ENCODE assay signal across 12 cellular contexts in the genomic region with DNA sequence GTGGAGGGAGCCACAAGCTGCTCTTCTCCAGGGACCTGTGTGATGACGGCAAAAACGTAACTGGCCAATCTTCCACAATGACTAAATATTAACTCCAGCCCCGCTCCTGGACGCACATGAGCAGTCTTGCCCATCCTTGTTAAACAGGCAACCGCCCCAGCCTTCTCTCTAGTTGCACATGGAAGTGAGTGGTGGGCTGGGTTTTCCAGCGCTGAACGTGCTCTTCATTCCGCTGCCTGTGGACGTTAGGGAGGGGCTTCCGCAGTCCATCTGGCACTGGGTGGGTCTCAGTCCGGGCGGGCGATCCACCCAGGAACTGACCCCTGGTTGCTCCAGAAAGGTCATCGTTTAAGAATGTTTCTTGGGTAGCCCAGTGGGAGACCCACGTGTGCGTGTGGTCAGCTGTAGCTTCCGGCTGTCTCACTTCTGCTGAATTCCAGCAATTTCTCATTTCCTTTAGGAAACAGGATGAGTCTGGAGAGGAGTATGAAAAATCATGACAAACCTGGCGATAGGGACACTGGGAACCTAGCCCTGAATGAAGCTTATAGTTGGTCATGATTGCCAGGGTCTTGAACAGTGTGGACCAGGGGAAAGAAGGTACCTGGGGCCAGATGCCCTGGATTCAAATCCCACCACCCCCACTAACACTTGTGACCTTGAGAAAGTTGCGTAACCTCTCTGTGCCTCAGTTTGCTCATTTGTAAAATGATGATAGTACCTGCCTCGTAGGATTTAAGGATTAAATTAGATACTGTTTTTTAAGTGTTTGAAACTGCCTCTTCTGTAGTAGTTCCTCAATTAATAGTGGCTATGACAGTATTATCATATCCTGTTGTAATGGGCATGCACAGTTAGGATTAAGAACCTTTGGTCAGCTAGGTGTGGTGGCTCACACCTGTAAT.
A peak's percentile ranks its signal among the peaks of the same experiment; 100 is the strongest.
DNase-seq lines count a peak whose midpoint lies in the region; ATAC-seq and TF ChIP-seq lines count a peak whose summit lies in the region.
"Had no signal": no experiment of that assay in that cellular context is flagged by ENCODE, and none has a peak within 500 bp of the region (broad histone marks: within the 10 kb centered on the region; RNA-seq: fewer than 3 reads in every experiment).

No MANE protein-coding gene starts in this region.

- H3K27me3 ChIP-seq in GM23248 (replicated peaks; ENCODE audit: insufficient read depth) (no peaks in the 10 kb centered on the region), heart left ventricle (no peaks in the 10 kb centered on the region), skeletal muscle satellite cell (ENCODE audit: control insufficient read depth, insufficient read depth, low read length) (no peaks in the 10 kb centered on the region)
- H3K27me3 ChIP-seq: neutrophil, testis had no signal

- no peaks in the 10 kb centered on the region for H4K20me1 ChIP-seq in GM23248 (ENCODE audit: insufficient read depth)

- TF ChIP-seq CTCF in heart left ventricle (IDR thresholded peaks at IDR 0.05): no peak
- no peak for TF ChIP-seq CTCF in activated CD8-positive, alpha-beta T cell treated with anti-CD3 and anti-CD28 coated beads for 36 hours (IDR thresholded peaks at IDR 0.05)

- peak overlapping the region; percentile 48 for H3K4me2 ChIP-seq in GM23248 (ENCODE audit: unreplicated experiment)
- peak overlapping the region; percentile 43 for H3K4me2 ChIP-seq in skeletal muscle satellite cell (ENCODE audit: low read length)

- no peaks in the 10 kb centered on the region for H3K27me3 Mint-ChIP-seq in activated CD8-positive, alpha-beta T cell treated with anti-CD3 and anti-CD28 coated beads for 36 hours
- H3K27me3 Mint-ChIP-seq: effector memory CD8-positive, alpha-beta T cell had no signal

- H3K4me1 ChIP-seq in GM23248 (ENCODE audit: insufficient read depth) (peaks cover 46% of the 10 kb centered on the region), heart left ventricle (peaks cover 0 to 44% (median 30%) of the 10 kb centered on the region in 12 donors), skeletal muscle satellite cell (ENCODE audit: control insufficient read depth, insufficient read depth, low read length) (peaks cover 54% of the 10 kb centered on the region)

- CTCF ChIA-PET in activated CD8-positive, alpha-beta T cell treated with anti-CD3 and anti-CD28 coated beads for 36 hours (lab: Charles Lee): no interaction called here

- no peaks in the 10 kb centered on the region for H3K9me3 Mint-ChIP-seq in activated CD8-positive, alpha-beta T cell treated with anti-CD3 and anti-CD28 coated beads for 36 hours
- H3K9me3 Mint-ChIP-seq: effector memory CD8-positive, alpha-beta T cell had no signal

- DNase-seq in GM23248: peak; percentile 97
- peak; percentile 78 for DNase-seq in amniotic stem cell (lab: John Stamatoyannopoulos, UW)
- DNase-seq in heart left ventricle: peak; percentile 55 to 89 (median 69)
- DNase-seq in NCI-H1417 (lab: John Stamatoyannopoulos, UW): no peak
- no peak for DNase-seq in SW480 (ENCODE audit: low spot score)
- no peak for DNase-seq in occipital lobe (lab: John Stamatoyannopoulos, UW)
- no peak for DNase-seq in activated CD8-positive, alpha-beta T cell treated with anti-CD3 and anti-CD28 coated beads for 36 hours
- DNase-seq: effector memory CD8-positive, alpha-beta T cell; NCI-H446; testis had no signal

- H3K27ac ChIP-seq in GM23248: peak overlapping the region; percentile 96
- peak overlapping the region in 10 of 12 donors; percentile 20 to 76 (median 46) for H3K27ac ChIP-seq in heart left ventricle
- H3K27ac ChIP-seq: neutrophil, testis had no signal

- POLR2A ChIA-PET in activated CD8-positive, alpha-beta T cell treated with anti-CD3 and anti-CD28 coated beads for 36 hours (lab: Charles Lee): no interaction called here

- no peaks in the 10 kb centered on the region for H3K9me2 ChIP-seq in GM23248 (ENCODE audit: insufficient read depth)

- WGBS in GM23248 (ENCODE audit: low coverage in 1 of 2, low lambda C conversion rate in 2 of 2, missing lambda C conversion rate in 2 of 2), 2 experiments: 40 to 48% methylated on average over 20 of the region's 20 CpGs
- 50 to 65% (median 60%) methylated on average over 19 to 20 of the region's 20 CpGs for WGBS in heart left ventricle, 4 donors

- H3K36me3 ChIP-seq in GM23248 (ENCODE audit: low read depth) (no peaks in the 10 kb centered on the region), heart left ventricle (no peaks in the 10 kb centered on the region), skeletal muscle satellite cell (ENCODE audit: insufficient read depth, low read length) (peaks cover 2% of the 10 kb centered on the region)
- H3K36me3 ChIP-seq: neutrophil had no signal

- H3K4me1 Mint-ChIP-seq in activated CD8-positive, alpha-beta T cell treated with anti-CD3 and anti-CD28 coated beads for 36 hours (ENCODE audit: low read depth): peaks cover 3% of the 10 kb centered on the region

- H3K9me3 ChIP-seq in GM23248 (ENCODE audit: low read depth): no peaks in the 10 kb centered on the region
- no peaks in the 10 kb centered on the region for H3K9me3 ChIP-seq in heart left ventricle
- no peaks in the 10 kb centered on the region for H3K9me3 ChIP-seq in skeletal muscle satellite cell (replicated peaks; ENCODE audit: low read length)
- H3K9me3 ChIP-seq: neutrophil, testis had no signal

- ATAC-seq in heart left ventricle: peak; percentile 65 to 89 (median 82)
- ATAC-seq in activated CD8-positive, alpha-beta T cell treated with anti-CD3 and anti-CD28 coated beads for 36 hours: no peak
- ATAC-seq: effector memory CD8-positive, alpha-beta T cell had no signal

- intact Hi-C loops in heart left ventricle (cut with DNase I): loop anchor here in 5 of 10 donors (5.0 to 10.0 kb wide), 3 partner anchors 92 to 95 kb away; a partner anchor contains a TSS
- intact Hi-C loops in activated CD8-positive, alpha-beta T cell treated with anti-CD3 and anti-CD28 coated beads for 36 hours (cut with micrococcal nuclease): no loop called here

- peaks cover 35% of the 10 kb centered on the region for H3F3A ChIP-seq in GM23248 (ENCODE audit: insufficient read depth)

- TF ChIP-seq POLR2A in heart left ventricle (IDR thresholded peaks at IDR 0.05): no peak

- H3K79me2 ChIP-seq in GM23248 (ENCODE audit: insufficient read depth): peaks cover 49% of the 10 kb centered on the region

- peak overlapping the region; percentile 62 for H3K9ac ChIP-seq in GM23248
- H3K9ac ChIP-seq in skeletal muscle satellite cell (ENCODE audit: low read depth, low read length): peak overlapping the region; percentile 83

- H3K4me3 ChIP-seq in GM23248 (no peak overlapping the region; the same call in 1 of the 2 replicates), heart left ventricle (peak overlapping the region in 3 of 12 donors; percentile 5 to 7 (median 6)), skeletal muscle satellite cell (ENCODE audit: low read length) (peak overlapping the region; percentile 37)
- H3K4me3 ChIP-seq: testis had no signal

- H3K4me3 Mint-ChIP-seq in activated CD8-positive, alpha-beta T cell treated with anti-CD3 and anti-CD28 coated beads for 36 hours: no peak overlapping the region
- H3K4me3 Mint-ChIP-seq: effector memory CD8-positive, alpha-beta T cell had no signal

- peaks cover 6% of the 10 kb centered on the region for H3K36me3 Mint-ChIP-seq in activated CD8-positive, alpha-beta T cell treated with anti-CD3 and anti-CD28 coated beads for 36 hours (ENCODE audit: low read depth)

- in situ Hi-C loops in GM23248 (cut with MboI): no loop called here

- H2AFZ ChIP-seq in GM23248: 0 out of 2 replicates have a peak overlapping the region, but pooled peaks have one; percentile 7

- no peak overlapping the region for H3K27ac Mint-ChIP-seq in activated CD8-positive, alpha-beta T cell treated with anti-CD3 and anti-CD28 coated beads for 36 hours
- H3K27ac Mint-ChIP-seq: effector memory CD8-positive, alpha-beta T cell had no signal

Comparison
In these comparisons a context has a peak if more than half of its experiments do, and no peak if none do; other contexts are left out.
1. DNase-seq: peak in GM23248 (single experiment), amniotic stem cell (single experiment) and heart left ventricle (5 of 5); none in NCI-H1417 (0 of 3), SW480 (single experiment), occipital lobe (single experiment) and activated CD8-positive, alpha-beta T cell treated with anti-CD3 and anti-CD28 coated beads for 36 hours (single experiment).